Comparison of ENCODE assay signal across 8 cellular contexts in the genomic region with DNA sequence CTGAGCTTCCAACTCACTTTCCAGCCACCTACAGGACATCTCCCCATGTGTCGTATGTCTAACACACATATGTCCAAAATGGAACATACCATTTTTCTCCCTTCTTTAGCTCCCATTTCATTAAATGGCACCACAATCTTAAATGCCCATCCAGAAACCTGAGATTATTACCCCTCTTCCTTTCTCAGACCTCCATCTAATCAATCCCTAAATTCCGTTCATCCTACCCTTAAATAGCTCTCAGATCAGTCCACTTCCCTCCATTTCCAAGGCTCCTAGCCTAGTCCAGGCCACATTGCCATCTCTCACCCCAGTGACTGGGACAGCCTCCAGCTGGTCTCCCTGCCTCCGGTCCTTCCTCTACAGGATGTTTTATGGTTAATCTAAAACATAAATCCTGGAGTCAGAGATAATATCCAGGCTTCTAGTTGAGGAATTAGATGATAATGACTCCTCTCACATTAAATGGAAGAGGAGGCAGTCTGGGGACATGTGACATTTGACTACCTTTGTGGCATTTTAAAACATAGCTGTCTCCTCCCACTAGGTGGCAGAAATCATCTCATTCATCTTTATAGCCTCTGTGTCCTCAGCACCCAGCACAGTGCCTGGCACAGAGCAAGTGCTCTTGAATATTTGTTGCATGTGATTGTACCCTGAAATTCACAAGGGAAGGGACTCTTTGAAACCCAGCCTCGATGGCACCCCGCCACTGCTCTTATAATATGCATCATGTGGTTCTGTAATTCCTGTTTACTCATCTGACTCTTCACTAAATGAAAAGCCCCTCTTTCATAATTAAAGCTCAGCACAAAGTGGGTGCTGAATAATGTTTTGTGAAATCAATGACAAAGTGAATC.
DNase-seq lines count a peak whose midpoint lies in the region; ATAC-seq and TF ChIP-seq lines count a peak whose summit lies in the region.

No MANE protein-coding gene starts in this region.

- ATAC-seq in GM21390 (IDR thresholded peaks at IDR 0.05; ENCODE audit: unreplicated experiment) = no peak

- H3K36me3 ChIP-seq in H7 (replicated peaks; ENCODE audit: control insufficient read depth, insufficient read depth, low read length) = no peaks in the 10 kb centered on the region

- H3K4me3 ChIP-seq in H7 (ENCODE audit: insufficient read depth, low read depth, low read length) = no peak overlapping the region

- H3K27ac ChIP-seq in VCaP = no peak overlapping the region

- H3K27me3 ChIP-seq in H7 (ENCODE audit: control insufficient read depth, insufficient read depth, low read length) = peaks cover 2% of the 10 kb centered on the region; the same call in 1 of the 2 replicates

- DNase-seq in DMS153 treated with DMSO at 0.1 percent for 48 hours (lab: John Stamatoyannopoulos, UW; ENCODE audit: unreplicated experiment) (peak; percentile 7), DMS153 (lab: John Stamatoyannopoulos, UW) (no peak), H7 (peak; percentile 60), kidney tubule cell (ENCODE audit: low spot score) (peak; percentile 25), NCI-H345 treated with DMSO at 0.1 percent for 48 hours (lab: John Stamatoyannopoulos, UW; ENCODE audit: unreplicated experiment) (no peak), HK-2 (ENCODE audit: unreplicated experiment) (no peak)

- TF ChIP-seq CTCF in VCaP (conservative IDR thresholded peaks at IDR 0.05) = peak; percentile 71

Comparison
In these comparisons a context has a peak if more than half of its experiments do, and no peak if none do; other contexts are left out.
1. DNase-seq: peak in DMS153 treated with DMSO at 0.1 percent for 48 hours (single experiment), H7 (single experiment) and kidney tubule cell (single experiment); none in DMS153 (single experiment), NCI-H345 treated with DMSO at 0.1 percent for 48 hours (single experiment) and HK-2 (single experiment).